In genomic region chr6:151081658-151082057, GRCh38 we compare ENCODE assay signal across 1 cellular context.
TF ChIP-seq lines count a peak whose summit lies in the region.

No MANE protein-coding gene starts in this region.

TF ChIP-seq in A549, 52 proteins besides CTCF, POLR2A, EP300 and RAD21:
- TF ChIP-seq KDM1A (IDR thresholded peaks at IDR 0.05; ENCODE audit: low read depth): no peak
- no peak for TF ChIP-seq ZC3H11A (IDR thresholded peaks at IDR 0.05)
- TF ChIP-seq ELK1 (IDR thresholded peaks at IDR 0.05; ENCODE audit: low read depth, low read length): no peak
- TF ChIP-seq PHF8 (IDR thresholded peaks at IDR 0.05; ENCODE audit: borderline replicate concordance, low read depth): no peak
- no peak for TF ChIP-seq HOXA7 (CRISPR knock-in tag; IDR thresholded peaks at IDR 0.05)
- no peak for TF ChIP-seq USF2 (IDR thresholded peaks at IDR 0.05)
- no peak for TF ChIP-seq ESRRA (IDR thresholded peaks at IDR 0.05; ENCODE audit: borderline replicate concordance, low read length)
- no peak for TF ChIP-seq NR3C1 (IDR thresholded peaks at IDR 0.05)
- no peak for TF ChIP-seq TP53 (CRISPR knock-in tag; IDR thresholded peaks at IDR 0.05)
- no peak for TF ChIP-seq ZNF302 (CRISPR knock-in tag; IDR thresholded peaks at IDR 0.05)
- no peak for TF ChIP-seq TFCP2L1 (CRISPR knock-in tag; IDR thresholded peaks at IDR 0.05)
- TF ChIP-seq EHMT2 (IDR thresholded peaks at IDR 0.05; ENCODE audit: low read depth): no peak
- no peak for TF ChIP-seq SREBF2 (IDR thresholded peaks at IDR 0.05)
